In the genomic region with DNA sequence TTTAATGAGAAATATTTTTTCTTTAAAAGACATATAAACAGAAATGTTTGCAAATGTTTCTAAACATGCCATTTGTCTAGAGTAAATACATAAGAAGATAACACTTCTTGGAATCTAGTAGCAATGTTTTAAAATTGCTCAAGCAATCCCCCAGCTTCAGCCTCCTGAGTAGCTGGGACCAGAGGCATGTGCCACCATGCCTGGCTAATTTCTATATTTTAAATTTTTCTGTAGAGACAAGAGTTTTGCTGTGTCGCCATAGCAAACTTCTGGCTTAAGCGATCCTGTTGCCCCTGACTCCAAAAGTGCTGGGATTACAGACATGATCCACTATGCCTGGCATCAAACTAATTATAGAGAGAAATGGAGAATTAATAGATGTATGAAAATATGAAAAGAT, we compare ENCODE assay signal across 22 cellular contexts. TPM values are rescaled to one million over a fixed set of nuclear protein-coding genes. Genes with fewer than 3 reads are reported as not detected.
DNase-seq lines count a peak whose midpoint lies in the region; ATAC-seq and TF ChIP-seq lines count a peak whose summit lies in the region.
"Had no signal": no experiment of that assay in that cellular context is flagged by ENCODE, and none has a peak within 500 bp of the region (broad histone marks: within the 10 kb centered on the region; RNA-seq: fewer than 3 reads in every experiment).

No MANE protein-coding gene starts in this region.

- no peak overlapping the region for H3K27ac Mint-ChIP-seq in GM23338
- H3K27ac Mint-ChIP-seq: CD4-positive, alpha-beta memory T cell had no signal

- ATAC-seq in GM23338 (no peak), body of pancreas (no peak), upper lobe of right lung (no peak), mucosa of descending colon (no peak)

- no peaks in the 10 kb centered on the region; the same call in 1 of the 2 replicates for H3K4me1 ChIP-seq in GM23338 (ENCODE audit: insufficient read depth)
- peaks cover 35% of the 10 kb centered on the region for H3K4me1 ChIP-seq in body of pancreas
- peaks cover 43 to 44% of the 10 kb centered on the region in 2 experiments for H3K4me1 ChIP-seq in neutrophil (ENCODE audit: control insufficient read depth in 1 of 2, insufficient read depth in 1 of 2, low read depth in 1 of 2, low read length in 1 of 2)
- H3K4me1 ChIP-seq in upper lobe of right lung, result peaks cover 10% of the 10 kb centered on the region
- H3K4me1 ChIP-seq in mucosa of descending colon (ENCODE audit: low read depth), result no peaks in the 10 kb centered on the region
- H3K4me1 ChIP-seq: BE2C, Caco-2, SJCRH30 had no signal

- H3K4me1 Mint-ChIP-seq in GM23338, result no peaks in the 10 kb centered on the region; the same call in 2 of the 3 replicates
- H3K4me1 Mint-ChIP-seq: CD4-positive, alpha-beta memory T cell had no signal

- H3K4me3 Mint-ChIP-seq in GM23338, result no peak overlapping the region
- H3K4me3 Mint-ChIP-seq: CD4-positive, alpha-beta memory T cell had no signal

- peaks cover 5% of the 10 kb centered on the region for H3K27me3 Mint-ChIP-seq in GM23338 (ENCODE audit: insufficient read depth, low read depth, poor library complexity)
- H3K27me3 Mint-ChIP-seq: CD4-positive, alpha-beta memory T cell had no signal

- intact Hi-C loops in body of pancreas (cut with DNase I), result no loop called here
- intact Hi-C loops in upper lobe of right lung (cut with DNase I), result no loop called here
- intact Hi-C loops in dorsolateral prefrontal cortex (cut with DNase I), result no loop called here
- intact Hi-C loops in mucosa of descending colon (cut with DNase I, micrococcal nuclease), result no loop called here

- H3K4me3 ChIP-seq in GM23338 (no peak overlapping the region), body of pancreas (no peak overlapping the region), neutrophil (ENCODE audit: low read depth in 1 of 2, low read length in 1 of 2) (peak overlapping the region in 1 of 2 experiments; percentile 35), upper lobe of right lung (no peak overlapping the region), dorsolateral prefrontal cortex (no peak overlapping the region), mucosa of descending colon (no peak overlapping the region)
- H3K4me3 ChIP-seq: SJCRH30 had no signal

- H3K4me2 ChIP-seq in GM23338, result no peak overlapping the region

- H3K9me3 ChIP-seq in body of pancreas (no peaks in the 10 kb centered on the region), neutrophil (no peaks in the 10 kb centered on the region), upper lobe of right lung (no peaks in the 10 kb centered on the region), mucosa of descending colon (no peaks in the 10 kb centered on the region)
- H3K9me3 ChIP-seq: BE2C, Caco-2, SJCRH30 had no signal

- no peaks in the 10 kb centered on the region for H3F3A ChIP-seq in GM23338 (replicated peaks; ENCODE audit: low read depth)

- H3K27me3 ChIP-seq in GM23338 (ENCODE audit: insufficient read depth), result no peaks in the 10 kb centered on the region
- no peaks in the 10 kb centered on the region for H3K27me3 ChIP-seq in body of pancreas
- no peaks in the 10 kb centered on the region for H3K27me3 ChIP-seq in neutrophil
- no peaks in the 10 kb centered on the region for H3K27me3 ChIP-seq in upper lobe of right lung
- H3K27me3 ChIP-seq in dorsolateral prefrontal cortex, result no peaks in the 10 kb centered on the region
- H3K27me3 ChIP-seq: BE2C had no signal

- TF ChIP-seq CTCF in GM23338 (conservative IDR thresholded peaks at IDR 0.05; ENCODE audit: low read depth in 2 of 2) (no peak), body of pancreas (IDR thresholded peaks at IDR 0.05) (no peak), neutrophil (IDR thresholded peaks at IDR 0.05) (no peak), upper lobe of right lung (IDR thresholded peaks at IDR 0.05) (no peak), dorsolateral prefrontal cortex (IDR thresholded peaks at IDR 0.05 in 54 of 56, conservative IDR thresholded peaks at IDR 0.05 in 2 of 56; ENCODE audit: low read depth in 1 of 56, partially characterized antibody in 56 of 56) (no peak), mucosa of descending colon (IDR thresholded peaks at IDR 0.05) (no peak)

- H3K27ac ChIP-seq in GM23338 (ENCODE audit: low read depth) (no peak overlapping the region), body of pancreas (peak overlapping the region in 3 of 4 donors; percentile 82 to 93 (median 88)), neutrophil (peak overlapping the region; percentile 80), upper lobe of right lung (peak overlapping the region; percentile 7), dorsolateral prefrontal cortex (no peak overlapping the region)
- H3K27ac ChIP-seq: SJCRH30 had no signal

- H3K36me3 ChIP-seq in GM23338 (ENCODE audit: insufficient read depth), result no peaks in the 10 kb centered on the region
- H3K36me3 ChIP-seq in body of pancreas (replicated peaks in 1 of 2; ENCODE audit: insufficient read depth in 1 of 2, low read depth in 2 of 2), result no peaks in the 10 kb centered on the region
- H3K36me3 ChIP-seq in neutrophil, result no peaks in the 10 kb centered on the region
- no peaks in the 10 kb centered on the region for H3K36me3 ChIP-seq in upper lobe of right lung
- no peaks in the 10 kb centered on the region for H3K36me3 ChIP-seq in mucosa of descending colon (ENCODE audit: low read depth)
- H3K36me3 ChIP-seq: BE2C, SJCRH30 had no signal

- TF ChIP-seq POLR2A in body of pancreas (IDR thresholded peaks at IDR 0.05), result no peak

- peaks cover 2% of the 10 kb centered on the region; the same call in 1 of the 3 replicates for H3K9me3 Mint-ChIP-seq in GM23338
- H3K9me3 Mint-ChIP-seq: CD4-positive, alpha-beta memory T cell had no signal

- no peaks in the 10 kb centered on the region for H3K36me3 Mint-ChIP-seq in GM23338 (ENCODE audit: low read depth)
- H3K36me3 Mint-ChIP-seq: CD4-positive, alpha-beta memory T cell had no signal

- H3K79me2 ChIP-seq in GM23338 (replicated peaks; ENCODE audit: insufficient read depth), result no peaks in the 10 kb centered on the region

- no peaks in the 10 kb centered on the region for H3K9me2 ChIP-seq in GM23338 (ENCODE audit: insufficient read depth)

- DNase-seq in GM23338 (ENCODE audit: low spot score) (no peak), body of pancreas (no peak), upper lobe of right lung (no peak), dorsolateral prefrontal cortex (no peak), mucosa of descending colon (no peak)
- no peak for DNase-seq in activated CD4-positive, alpha-beta T cell treated with anti-CD3 and anti-CD28 coated beads for 1 hour
- DNase-seq: BE2C; Caco-2; CD4-positive, alpha-beta memory T cell; DMS 273 treated with DMSO at 0.1 percent for 48 hours; DMS79 treated with DMSO at 0.1 percent for 48 hours; HCEC 1CT; IMR-90; NCI-H1105; NCI-H1694; NCI-H2081; NCI-H2171; NCI-H524 treated with DMSO at 0.1 percent for 48 hours; NCI-H82; OCI-M1; SJCRH30 had no signal

- peak overlapping the region; percentile 77; the same call in 1 of the 2 replicates for H2AFZ ChIP-seq in GM23338

- no peaks in the 10 kb centered on the region for H4K20me1 ChIP-seq in GM23338 (replicated peaks; ENCODE audit: insufficient read depth)

- 22 to 47% methylated on average over 2 of the region's 2 CpGs for WGBS in body of pancreas, 2 donors

TF ChIP-seq in GM23338, 12 proteins besides CTCF, POLR2A, EP300 and RAD21:
- TF ChIP-seq, protein P1, sequence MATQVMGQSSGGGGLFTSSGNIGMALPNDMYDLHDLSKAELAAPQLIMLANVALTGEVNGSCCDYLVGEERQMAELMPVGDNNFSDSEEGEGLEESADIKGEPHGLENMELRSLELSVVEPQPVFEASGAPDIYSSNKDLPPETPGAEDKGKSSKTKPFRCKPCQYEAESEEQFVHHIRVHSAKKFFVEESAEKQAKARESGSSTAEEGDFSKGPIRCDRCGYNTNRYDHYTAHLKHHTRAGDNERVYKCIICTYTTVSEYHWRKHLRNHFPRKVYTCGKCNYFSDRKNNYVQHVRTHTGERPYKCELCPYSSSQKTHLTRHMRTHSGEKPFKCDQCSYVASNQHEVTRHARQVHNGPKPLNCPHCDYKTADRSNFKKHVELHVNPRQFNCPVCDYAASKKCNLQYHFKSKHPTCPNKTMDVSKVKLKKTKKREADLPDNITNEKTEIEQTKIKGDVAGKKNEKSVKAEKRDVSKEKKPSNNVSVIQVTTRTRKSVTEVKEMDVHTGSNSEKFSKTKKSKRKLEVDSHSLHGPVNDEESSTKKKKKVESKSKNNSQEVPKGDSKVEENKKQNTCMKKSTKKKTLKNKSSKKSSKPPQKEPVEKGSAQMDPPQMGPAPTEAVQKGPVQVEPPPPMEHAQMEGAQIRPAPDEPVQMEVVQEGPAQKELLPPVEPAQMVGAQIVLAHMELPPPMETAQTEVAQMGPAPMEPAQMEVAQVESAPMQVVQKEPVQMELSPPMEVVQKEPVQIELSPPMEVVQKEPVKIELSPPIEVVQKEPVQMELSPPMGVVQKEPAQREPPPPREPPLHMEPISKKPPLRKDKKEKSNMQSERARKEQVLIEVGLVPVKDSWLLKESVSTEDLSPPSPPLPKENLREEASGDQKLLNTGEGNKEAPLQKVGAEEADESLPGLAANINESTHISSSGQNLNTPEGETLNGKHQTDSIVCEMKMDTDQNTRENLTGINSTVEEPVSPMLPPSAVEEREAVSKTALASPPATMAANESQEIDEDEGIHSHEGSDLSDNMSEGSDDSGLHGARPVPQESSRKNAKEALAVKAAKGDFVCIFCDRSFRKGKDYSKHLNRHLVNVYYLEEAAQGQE (IDR thresholded peaks at IDR 0.05; ENCODE audit: unreplicated experiment), result no peak
- TF ChIP-seq NANOG (IDR thresholded peaks at IDR 0.05; ENCODE audit: borderline replicate concordance) (no peak), ZNF331 (CRISPR knock-in tag; IDR thresholded peaks at IDR 0.05; ENCODE audit: low read depth) (no peak), ZNF114 (CRISPR knock-in tag; IDR thresholded peaks at IDR 0.05) (no peak), JUNB (IDR thresholded peaks at IDR 0.05; ENCODE audit: unreplicated experiment) (no peak)

RNA-seq across cellular contexts. Expression of a gene that starts 14.6 kb away (rescaled TPM):
- total RNA-seq in GM23338 (2014; rRNA removed; shearing (Covaris generic)), result 39.2 and 41.2 TPM in 2 replicates
- 10.3 and 11.2 TPM in 2 replicates for polyA plus RNA-seq in GM23338 (2016; fragmentation: Nextera tagmentation; extraction: Ambion mirVana)
- 10 to 100 TPM; 26.4 to 29.1 TPM for total RNA-seq in body of pancreas
- 78.4 TPM for total RNA-seq in upper lobe of right lung
- total RNA-seq in dorsolateral prefrontal cortex, result 10 to 100 TPM; 22.9 to 55.8 (median 36.4) TPM
- 100 to 1,000 TPM in 2 of 3 donors, 10 to 100 TPM in 1; 83.3 to 108 (median 106) TPM for total RNA-seq in mucosa of descending colon

RNA-seq across cellular contexts. Expression of a gene that starts 30.2 kb away (rescaled TPM):
- 38.3 and 41.5 TPM in 2 replicates for total RNA-seq in GM23338 (2014; rRNA removed; shearing (Covaris generic))
- polyA plus RNA-seq in GM23338 (2016; fragmentation: Nextera tagmentation; extraction: Ambion mirVana), result 17.6 and 30.1 TPM in 2 replicates
- total RNA-seq in body of pancreas, result 10 to 100 TPM; 30.7 to 34.2 TPM
- 32.0 TPM for total RNA-seq in upper lobe of right lung
- total RNA-seq in dorsolateral prefrontal cortex, result 10 to 100 TPM; 29.3 to 71.2 (median 44.8) TPM
- total RNA-seq in mucosa of descending colon, result 10 to 100 TPM; 14.2 to 33.2 (median 15.4) TPM

Comparison
In these comparisons a context has a peak if more than half of its experiments do, and no peak if none do; other contexts are left out.
1. H3K27ac ChIP-seq: peak in body of pancreas (3 of 4), neutrophil (single experiment) and upper lobe of right lung (single experiment); none in GM23338 (single experiment) and dorsolateral prefrontal cortex (0 of 59).